Comparison of ENCODE assay signal across 7 cellular contexts in genomic region chr19:5789886-5790572, GRCh38. TPM values are rescaled to one million over a fixed set of nuclear protein-coding genes. Genes with fewer than 3 reads are reported as not detected.
DNase-seq lines count a peak whose midpoint lies in the region; ATAC-seq, FAIRE-seq and TF ChIP-seq lines count a peak whose summit lies in the region.

No MANE protein-coding gene starts in this region.

- peak overlapping the region; percentile 66 for H2AFZ ChIP-seq in keratinocyte (ENCODE audit: control insufficient read depth, low read length)

- H3K36me3 ChIP-seq in HUES64 (ENCODE audit: insufficient read depth, low read length): peaks cover 51% of the 10 kb centered on the region
- peaks cover 18 to 41% of the 10 kb centered on the region in 2 experiments for H3K36me3 ChIP-seq in keratinocyte (ENCODE audit: control insufficient read depth in 2 of 2, extremely low read depth in 1 of 2, insufficient read depth in 2 of 2, low read length in 2 of 2)
- peaks cover 49 to 51% (median 51%) of the 10 kb centered on the region in 4 donors for H3K36me3 ChIP-seq in stomach

- peaks cover 8% of the 10 kb centered on the region for H3K36me3 Mint-ChIP-seq in activated naive CD8-positive, alpha-beta T cell treated with anti-CD3 and anti-CD28 coated beads, Interleukin-2, amount 10 ng/mL, durations not matched to agents 7 days and 5 days

- POLR2A ChIA-PET in activated naive CD8-positive, alpha-beta T cell treated with anti-CD3 and anti-CD28 coated beads, Interleukin-2, amount 10 ng/mL, durations not matched to agents 7 days and 5 days (lab: Charles Lee): interaction anchor here (0.8 to 2.4 kb wide), 5 partner anchors 14 to 114 kb away, joined by 4 to 15 read pairs (median 5); partner anchors contain the start of genes CATSPERD and LONP1

- peak; percentile 91 for FAIRE-seq in keratinocyte (lab: Jason Lieb, UNC)

- peak overlapping the region; percentile 92 for H3K4me2 ChIP-seq in keratinocyte (ENCODE audit: control insufficient read depth, extremely low read depth, insufficient read depth, low read depth, low read length)

- no peaks in the 10 kb centered on the region for H3K9me3 ChIP-seq in HUES64 (ENCODE audit: insufficient read depth, low read depth, low read length)
- H3K9me3 ChIP-seq in keratinocyte (ENCODE audit: control insufficient read depth, low read depth, low read length): no peaks in the 10 kb centered on the region
- H3K9me3 ChIP-seq in stomach: no peaks in the 10 kb centered on the region

- WGBS in HUES64: 81% methylated on average over 27 of the region's 27 CpGs
- WGBS in stomach, 5 donors: 67 to 72% (median 70%) methylated on average over 27 of the region's 27 CpGs

- H3K27ac Mint-ChIP-seq in activated naive CD8-positive, alpha-beta T cell treated with anti-CD3 and anti-CD28 coated beads, Interleukin-2, amount 10 ng/mL, durations not matched to agents 7 days and 5 days: peak overlapping the region; percentile 100

- no peaks in the 10 kb centered on the region for H3K9me1 ChIP-seq in keratinocyte (ENCODE audit: control insufficient read depth, extremely low read depth, insufficient read depth, low read length)

- H3K27me3 ChIP-seq in HUES64 (ENCODE audit: insufficient read depth, low read length) (no peaks in the 10 kb centered on the region), keratinocyte (ENCODE audit: control insufficient read depth, extremely low read depth, insufficient read depth, low read length) (no peaks in the 10 kb centered on the region), stomach (no peaks in the 10 kb centered on the region)

- no peaks in the 10 kb centered on the region for H3K9me3 Mint-ChIP-seq in activated naive CD8-positive, alpha-beta T cell treated with anti-CD3 and anti-CD28 coated beads, Interleukin-2, amount 10 ng/mL, durations not matched to agents 7 days and 5 days

- TF ChIP-seq EP300 in stomach (IDR thresholded peaks at IDR 0.05): no peak

- H3K4me3 Mint-ChIP-seq in activated naive CD8-positive, alpha-beta T cell treated with anti-CD3 and anti-CD28 coated beads, Interleukin-2, amount 10 ng/mL, durations not matched to agents 7 days and 5 days: peak overlapping the region; percentile 94

- TF ChIP-seq CTCF in keratinocyte (optimal IDR thresholded peaks at IDR 0.05 in 1 of 3, IDR thresholded peaks at IDR 0.05 in 1 of 3, conservative IDR thresholded peaks at IDR 0.05 in 1 of 3; ENCODE audit: extremely low read depth in 1 of 3, insufficient read depth in 2 of 3, low read length in 3 of 3) (no peak), stomach (IDR thresholded peaks at IDR 0.05) (no peak)

- H3K4me1 ChIP-seq in HUES64 (ENCODE audit: insufficient read depth, low read length): no peaks in the 10 kb centered on the region
- peaks cover 12% of the 10 kb centered on the region for H3K4me1 ChIP-seq in keratinocyte (ENCODE audit: control insufficient read depth, extremely low read depth, insufficient read depth, low read length)
- peaks cover 7 to 23% (median 13%) of the 10 kb centered on the region in 4 donors for H3K4me1 ChIP-seq in stomach

- H3K79me2 ChIP-seq in keratinocyte (ENCODE audit: control insufficient read depth, insufficient read depth, low read length): peaks cover 7% of the 10 kb centered on the region

- H3K4me3 ChIP-seq in HUES64 (ENCODE audit: low read length) (peak overlapping the region; percentile 82), keratinocyte (ENCODE audit: control insufficient read depth in 2 of 3, extremely low read depth in 1 of 3, insufficient read depth in 2 of 3, low read depth in 1 of 3, low read length in 3 of 3) (peak overlapping the region; percentile 72 to 82 (median 75)), stomach (peak overlapping the region; percentile 79 to 92 (median 88))

- intact Hi-C loops in stomach (cut with DNase I; ENCODE audit: low total_unique reads): no loop called here

- ATAC-seq in activated naive CD8-positive, alpha-beta T cell treated with anti-CD3 and anti-CD28 coated beads, Interleukin-2, amount 10 ng/mL, durations not matched to agents 7 days and 5 days (ENCODE audit: low read depth): no peak

- TF ChIP-seq POLR2A in stomach (IDR thresholded peaks at IDR 0.05): no peak

- peaks cover 5% of the 10 kb centered on the region for H3K4me1 Mint-ChIP-seq in activated naive CD8-positive, alpha-beta T cell treated with anti-CD3 and anti-CD28 coated beads, Interleukin-2, amount 10 ng/mL, durations not matched to agents 7 days and 5 days

- H3K9ac ChIP-seq in HUES64 (ENCODE audit: low read depth, low read length): no peak overlapping the region
- H3K9ac ChIP-seq in keratinocyte (ENCODE audit: control insufficient read depth, extremely low read depth, insufficient read depth, low read length): peak overlapping the region; percentile 96

- no peak for DNase-seq in activated naive CD8-positive, alpha-beta T cell treated with anti-CD3 and anti-CD28 coated beads, Interleukin-2, amount 10 ng/mL, durations not matched to agents 7 days and 5 days
- peak; percentile 50 for DNase-seq in keratinocyte (ENCODE audit: low read depth, low spot score)
- DNase-seq in stomach: no peak
- DNase-seq in NCI-H226: no peak
- no peak for DNase-seq in NAMALWA (ENCODE audit: low spot score)
- no peak for DNase-seq in epidermal melanocyte (ENCODE audit: insufficient read length, low spot score)

- H3K27me3 Mint-ChIP-seq in activated naive CD8-positive, alpha-beta T cell treated with anti-CD3 and anti-CD28 coated beads, Interleukin-2, amount 10 ng/mL, durations not matched to agents 7 days and 5 days: no peaks in the 10 kb centered on the region

- dilution Hi-C loops in keratinocyte (cut with MboI; ENCODE audit: extremely low pct_ligation_motif_present, low sequenced_read_pairs): no loop called here

- H3K27ac ChIP-seq in HUES64 (ENCODE audit: low read depth, low read length) (no peak overlapping the region), keratinocyte (ENCODE audit: control insufficient read depth, insufficient read depth, low read length) (peak overlapping the region; percentile 97), stomach (peak overlapping the region in 4 of 5 donors; percentile 98 to 99 (median 99))

- no peaks in the 10 kb centered on the region for H4K20me1 ChIP-seq in keratinocyte (ENCODE audit: control insufficient read depth, extremely low read depth, insufficient read depth, low read length)

RNA-seq across cellular contexts. Expression of gene DUS3L, which starts 0.9 kb away (rescaled TPM):
- 29.4 TPM for polyA plus RNA-seq in HUES64 (2013, experiment 1 of 2)
- polyA plus RNA-seq in HUES64 (2013, experiment 2 of 2): 29.8 TPM
- 10 to 100 TPM; 61.0 to 62.1 TPM for total RNA-seq in activated naive CD8-positive, alpha-beta T cell treated with anti-CD3 and anti-CD28 coated beads, Interleukin-2, amount 10 ng/mL, durations not matched to agents 7 days and 5 days
- 12.0 to 14.9 TPM (median 14.2 TPM) in 3 replicates for polyA plus RNA-seq in keratinocyte
- 19.0 TPM for polyA plus RNA-seq in keratinocyte (2011; ENCODE audit: low read depth)
- 3.1 and 7.8 TPM in 2 replicates for polyA plus RNA-seq in keratinocyte (2011; cell fraction: cytosol; rRNA removed)
- 35.5 and 39.0 TPM in 2 replicates for polyA plus RNA-seq in keratinocyte (2011; cell fraction: nucleus; rRNA removed)
- 12.0 and 12.9 TPM in 2 replicates for polyA plus RNA-seq in keratinocyte (2012; ENCODE audit: low replicate concordance)
- 9.9 to 17.3 TPM (median 10.5 TPM) in 3 replicates for polyA minus RNA-seq in keratinocyte
- 24.4 TPM for polyA minus RNA-seq in keratinocyte (2011; cell fraction: cytosol; rRNA and poly(A)+ RNA removed)
- polyA minus RNA-seq in keratinocyte (2011; cell fraction: nucleus; rRNA and poly(A)+ RNA removed): 16.8 and 18.9 TPM in 2 replicates
- total RNA-seq in stomach: 10 to 100 TPM; 25.2 to 67.5 (median 54.0) TPM
- 10 to 100 TPM; 28.9 to 42.6 (median 37.2) TPM for polyA plus RNA-seq in stomach

RNA-seq across cellular contexts. Expression of gene PRR22, which starts 5.5 kb away (rescaled TPM):
- 3.7 TPM for polyA plus RNA-seq in HUES64 (2013, experiment 1 of 2)
- polyA plus RNA-seq in HUES64 (2013, experiment 2 of 2): 2.2 TPM
- total RNA-seq in activated naive CD8-positive, alpha-beta T cell treated with anti-CD3 and anti-CD28 coated beads, Interleukin-2, amount 10 ng/mL, durations not matched to agents 7 days and 5 days: 1 to 10 TPM; 3.8 to 4.4 TPM
- polyA plus RNA-seq in keratinocyte: 0.55 to 1.4 TPM (median 0.76 TPM) in 3 replicates
- 0.25 TPM for polyA plus RNA-seq in keratinocyte (2011; ENCODE audit: low read depth)
- 0.22 and 0.45 TPM in 2 replicates for polyA plus RNA-seq in keratinocyte (2011; cell fraction: cytosol; rRNA removed)
- 3.2 and 5.7 TPM in 2 replicates for polyA plus RNA-seq in keratinocyte (2011; cell fraction: nucleus; rRNA removed)
- polyA plus RNA-seq in keratinocyte (2012; ENCODE audit: low replicate concordance): 0.54 and 0.91 TPM in 2 replicates
- 0.13 to 0.22 TPM in 2 of 3 replicates, not detected in the other for polyA minus RNA-seq in keratinocyte
- not detected for polyA minus RNA-seq in keratinocyte (2011; cell fraction: cytosol; rRNA and poly(A)+ RNA removed)
- 0.53 and 0.70 TPM in 2 replicates for polyA minus RNA-seq in keratinocyte (2011; cell fraction: nucleus; rRNA and poly(A)+ RNA removed)
- 10 to 100 TPM in 1 of 5 donors, 1 to 10 TPM in 2, under 1 TPM in 1, not detected in 1; 0.73 to 12.1 (median 5.4) TPM for total RNA-seq in stomach
- 1 to 10 TPM; 4.7 to 7.8 (median 6.4) TPM for polyA plus RNA-seq in stomach

RNA-seq across cellular contexts. Expression of gene NRTN, which starts 14.8 kb away (rescaled TPM):
- 2.9 TPM for polyA plus RNA-seq in HUES64 (2013, experiment 1 of 2)
- 4.3 TPM for polyA plus RNA-seq in HUES64 (2013, experiment 2 of 2)
- under 1 TPM; 0.36 to 0.45 TPM for total RNA-seq in activated naive CD8-positive, alpha-beta T cell treated with anti-CD3 and anti-CD28 coated beads, Interleukin-2, amount 10 ng/mL, durations not matched to agents 7 days and 5 days
- polyA plus RNA-seq in keratinocyte: not detected in 3 replicates
- polyA plus RNA-seq in keratinocyte (2011; ENCODE audit: low read depth): not detected
- not detected in 2 replicates for polyA plus RNA-seq in keratinocyte (2011; cell fraction: cytosol; rRNA removed)
- polyA plus RNA-seq in keratinocyte (2011; cell fraction: nucleus; rRNA removed): not detected in 2 replicates
- not detected in 2 replicates for polyA plus RNA-seq in keratinocyte (2012; ENCODE audit: low replicate concordance)
- polyA minus RNA-seq in keratinocyte: not detected in 3 replicates
- polyA minus RNA-seq in keratinocyte (2011; cell fraction: cytosol; rRNA and poly(A)+ RNA removed): not detected
- not detected in 2 replicates for polyA minus RNA-seq in keratinocyte (2011; cell fraction: nucleus; rRNA and poly(A)+ RNA removed)
- total RNA-seq in stomach: 1 to 10 TPM in 2 of 5 donors, under 1 TPM in 1, not detected in 2; 0.92 to 7.1 (median 1.8) TPM
- 1 to 10 TPM; 3.5 to 6.1 (median 4.0) TPM for polyA plus RNA-seq in stomach

RNA-seq across cellular contexts. Expression of gene FUT6, which starts 49.5 kb away (rescaled TPM):
- not detected for polyA plus RNA-seq in HUES64 (2013, experiment 1 of 2)
- not detected for polyA plus RNA-seq in HUES64 (2013, experiment 2 of 2)
- under 1 TPM; 0.75 to 0.91 TPM for total RNA-seq in activated naive CD8-positive, alpha-beta T cell treated with anti-CD3 and anti-CD28 coated beads, Interleukin-2, amount 10 ng/mL, durations not matched to agents 7 days and 5 days
- polyA plus RNA-seq in keratinocyte (not detected in 3 replicates), stomach (10 to 100 TPM in 1 of 3 donors, not detected in 2; 15.3 TPM)
- polyA plus RNA-seq in keratinocyte (2011; ENCODE audit: low read depth): not detected
- 0.04 TPM in 1 of 2 replicates, not detected in the other for polyA plus RNA-seq in keratinocyte (2011; cell fraction: cytosol; rRNA removed)
- polyA plus RNA-seq in keratinocyte (2011; cell fraction: nucleus; rRNA removed): 0.11 and 0.25 TPM in 2 replicates
- 0.34 TPM in 1 of 2 replicates, not detected in the other for polyA plus RNA-seq in keratinocyte (2012; ENCODE audit: low replicate concordance)
- polyA minus RNA-seq in keratinocyte: not detected in 3 replicates
- polyA minus RNA-seq in keratinocyte (2011; cell fraction: cytosol; rRNA and poly(A)+ RNA removed): not detected
- polyA minus RNA-seq in keratinocyte (2011; cell fraction: nucleus; rRNA and poly(A)+ RNA removed): not detected in 2 replicates
- total RNA-seq in stomach: 100 to 1,000 TPM in 1 of 5 donors, under 1 TPM in 1, not detected in 3; 0.18 to 105 TPM
